In genomic region chr1:239164451-239165180, GRCh38 we compare ENCODE assay signal across 25 cellular contexts.
DNase-seq lines count a peak whose midpoint lies in the region; ATAC-seq, FAIRE-seq and TF ChIP-seq lines count a peak whose summit lies in the region.
"Had no signal": no experiment of that assay in that cellular context is flagged by ENCODE, and none has a peak within 500 bp of the region (broad histone marks: within the 10 kb centered on the region; RNA-seq: fewer than 3 reads in every experiment).

No MANE protein-coding gene starts in this region.

- H3K36me3 Mint-ChIP-seq in astrocyte (ENCODE audit: low read depth, unreplicated experiment): no peaks in the 10 kb centered on the region
- H3K36me3 Mint-ChIP-seq in stimulated activated effector memory CD8-positive, alpha-beta T cell treated with anti-CD3 and anti-CD28 coated beads, Interleukin-12 subunit alpha, Interleukin-12 subunit beta, amount 100 ng/mL, for 72 hours: no peaks in the 10 kb centered on the region

- H3K27me3 ChIP-seq in astrocyte (ENCODE audit: insufficient read depth, low read length) (no peaks in the 10 kb centered on the region), foreskin keratinocyte (no peaks in the 10 kb centered on the region)
- H3K27me3 ChIP-seq: BLaER1 had no signal

- DNase-seq in D721Med (ENCODE audit: insufficient read length, low spot score): no peak
- peak; percentile 5 for DNase-seq in M059J (ENCODE audit: low read depth)
- peak; percentile 2 for DNase-seq in astrocyte (ENCODE audit: low read depth)
- DNase-seq in foreskin keratinocyte: peak; percentile 59 to 83
- DNase-seq in OCI-LY7 (ENCODE audit: low spot score): no peak
- DNase-seq in CD1c-positive myeloid dendritic cell (ENCODE audit: extremely low spot score): no peak
- no peak for DNase-seq in RPMI8226
- no peak for DNase-seq in stimulated activated effector memory CD8-positive, alpha-beta T cell treated with anti-CD3 and anti-CD28 coated beads, Interleukin-12 subunit alpha, Interleukin-12 subunit beta, amount 100 ng/mL, for 72 hours (ENCODE audit: low spot score in 2 of 2)
- DNase-seq: CD4-positive, alpha-beta T cell; GDM1; Karpas-422; MV-4-11; NCI-H1105; NCI-H1436 treated with DMSO at 0.1 percent for 48 hours; NCI-H187 treated with DMSO at 0.1 percent for 48 hours; NCI-H446; NCI-H524 treated with DMSO at 0.1 percent for 48 hours; NCI-H774; PC-9; SK-N-SH; SW 1271 had no signal

- H3K4me3 Mint-ChIP-seq in astrocyte (ENCODE audit: unreplicated experiment): no peak overlapping the region
- no peak overlapping the region for H3K4me3 Mint-ChIP-seq in stimulated activated effector memory CD8-positive, alpha-beta T cell treated with anti-CD3 and anti-CD28 coated beads, Interleukin-12 subunit alpha, Interleukin-12 subunit beta, amount 100 ng/mL, for 72 hours
- H3K4me3 Mint-ChIP-seq: CD4-positive, alpha-beta T cell had no signal

- H3K9me3 Mint-ChIP-seq in astrocyte (ENCODE audit: unreplicated experiment): no peaks in the 10 kb centered on the region
- no peaks in the 10 kb centered on the region for H3K9me3 Mint-ChIP-seq in stimulated activated effector memory CD8-positive, alpha-beta T cell treated with anti-CD3 and anti-CD28 coated beads, Interleukin-12 subunit alpha, Interleukin-12 subunit beta, amount 100 ng/mL, for 72 hours
- H3K9me3 Mint-ChIP-seq: CD4-positive, alpha-beta T cell had no signal

- peak; percentile 95 for FAIRE-seq in D721Med (lab: Jason Lieb, UNC)
- FAIRE-seq in astrocyte (lab: Jason Lieb, UNC): no peak
- FAIRE-seq: GM12878, H54, HepG2 had no signal

- H3K4me2 ChIP-seq in astrocyte (ENCODE audit: low read length) (no peak overlapping the region), OCI-LY7 (ENCODE audit: low read length) (no peak overlapping the region)
- H3K4me2 ChIP-seq: BLaER1, PC-9, SK-N-SH had no signal

- H3K27me3 Mint-ChIP-seq in astrocyte (ENCODE audit: low read depth, unreplicated experiment): no peaks in the 10 kb centered on the region
- H3K27me3 Mint-ChIP-seq: CD4-positive, alpha-beta T cell had no signal

- POLR2A ChIA-PET in OCI-LY7 (lab: Charles Lee): interaction anchor here (0.6 to 1.2 kb wide), 2 partner anchors 182 to 292 kb away, joined by 3 read pairs; no protein-coding TSS in a partner anchor

- no peak overlapping the region for H2AFZ ChIP-seq in astrocyte (ENCODE audit: low read depth, low read length)
- H2AFZ ChIP-seq in OCI-LY7 (ENCODE audit: low read length): no peak overlapping the region
- H2AFZ ChIP-seq: PC-9 had no signal

- H3K9me3 ChIP-seq in astrocyte (ENCODE audit: insufficient read depth, low read depth, low read length) (no peaks in the 10 kb centered on the region), OCI-LY7 (ENCODE audit: low read length) (no peaks in the 10 kb centered on the region)
- H3K9me3 ChIP-seq: BLaER1, SK-N-SH had no signal

- H3K4me1 ChIP-seq in astrocyte (ENCODE audit: insufficient read depth, low read length) (no peaks in the 10 kb centered on the region), foreskin keratinocyte (peaks cover 24% of the 10 kb centered on the region), OCI-LY7 (ENCODE audit: insufficient read depth, low read length, poor library complexity, severe bottlenecking) (no peaks in the 10 kb centered on the region)
- H3K4me1 ChIP-seq: BLaER1 had no signal

- BruUV-seq in OCI-LY7 (replicated peaks; lab: Mats Ljungman, UMichigan): no TSS peak

- no peak overlapping the region for H3K27ac ChIP-seq in astrocyte (ENCODE audit: low read depth, low read length)
- H3K27ac ChIP-seq in foreskin keratinocyte: no peak overlapping the region
- no peak overlapping the region for H3K27ac ChIP-seq in OCI-LY7 (ENCODE audit: low read depth, low read length, poor library complexity, severe bottlenecking)
- H3K27ac ChIP-seq: BLaER1, PC-9 had no signal

- H3K36me3 ChIP-seq in astrocyte (ENCODE audit: insufficient read depth, low read length) (no peaks in the 10 kb centered on the region), OCI-LY7 (ENCODE audit: insufficient read depth, low read length) (no peaks in the 10 kb centered on the region)
- H3K36me3 ChIP-seq: BLaER1 had no signal

- no peaks in the 10 kb centered on the region for H3K4me1 Mint-ChIP-seq in astrocyte (ENCODE audit: low read depth, unreplicated experiment)
- H3K4me1 Mint-ChIP-seq in stimulated activated effector memory CD8-positive, alpha-beta T cell treated with anti-CD3 and anti-CD28 coated beads, Interleukin-12 subunit alpha, Interleukin-12 subunit beta, amount 100 ng/mL, for 72 hours: no peaks in the 10 kb centered on the region

- TF ChIP-seq CTCF in D721Med (IDR thresholded peaks at IDR 0.05; ENCODE audit: insufficient read depth, missing control alignments): no peak
- TF ChIP-seq CTCF in astrocyte (IDR thresholded peaks at IDR 0.05; ENCODE audit: insufficient read depth, low read depth, low read length): no peak
- TF ChIP-seq CTCF in foreskin keratinocyte (conservative IDR thresholded peaks at IDR 0.05): no peak
- TF ChIP-seq CTCF in OCI-LY7 (conservative IDR thresholded peaks at IDR 0.05; ENCODE audit: low read length): no peak

- no peaks in the 10 kb centered on the region for H4K20me1 ChIP-seq in astrocyte (ENCODE audit: insufficient read depth, low read length)
- H4K20me1 ChIP-seq in OCI-LY7 (ENCODE audit: insufficient read depth, low read length): no peaks in the 10 kb centered on the region
- H4K20me1 ChIP-seq: BLaER1 had no signal

- ATAC-seq in foreskin keratinocyte: peak; percentile 97
- ATAC-seq in stimulated activated effector memory CD8-positive, alpha-beta T cell treated with anti-CD3 and anti-CD28 coated beads, Interleukin-12 subunit alpha, Interleukin-12 subunit beta, amount 100 ng/mL, for 72 hours: no peak
- ATAC-seq: GM12878, HepG2 had no signal

- no peak overlapping the region for H3K27ac Mint-ChIP-seq in astrocyte (ENCODE audit: unreplicated experiment)
- H3K27ac Mint-ChIP-seq in stimulated activated effector memory CD8-positive, alpha-beta T cell treated with anti-CD3 and anti-CD28 coated beads, Interleukin-12 subunit alpha, Interleukin-12 subunit beta, amount 100 ng/mL, for 72 hours: no peak overlapping the region
- H3K27ac Mint-ChIP-seq: CD4-positive, alpha-beta T cell had no signal

- CTCF ChIA-PET in OCI-LY7 (lab: Charles Lee; ENCODE audit: unreplicated experiment): no interaction called here

- H3K9ac ChIP-seq in astrocyte (ENCODE audit: low read length): no peak overlapping the region
- H3K9ac ChIP-seq: BLaER1, SK-N-SH had no signal

- H3K79me2 ChIP-seq in astrocyte (ENCODE audit: insufficient read depth, low read length): no peaks in the 10 kb centered on the region
- H3K79me2 ChIP-seq in OCI-LY7 (ENCODE audit: insufficient read depth, low read depth, low read length): no peaks in the 10 kb centered on the region

- intact Hi-C loops in OCI-LY7 (cut with micrococcal nuclease; ENCODE audit: unreplicated experiment): no loop called here

- H3K9me2 ChIP-seq in OCI-LY7 (ENCODE audit: insufficient read depth, low read length): no peaks in the 10 kb centered on the region
- H3K9me2 ChIP-seq: SK-N-SH had no signal

- H3K4me3 ChIP-seq in astrocyte (ENCODE audit: insufficient read depth, low read depth, low read length) (no peak overlapping the region), OCI-LY7 (ENCODE audit: low read depth, low read length, poor library complexity, severe bottlenecking) (no peak overlapping the region)
- H3K4me3 ChIP-seq: BLaER1, GM12878, PC-9 had no signal

Comparison
In these comparisons a context has a peak if more than half of its experiments do, and no peak if none do; other contexts are left out.
1. DNase-seq: peak in M059J (single experiment), astrocyte (single experiment) and foreskin keratinocyte (2 of 2); none in D721Med (single experiment), OCI-LY7 (single experiment), CD1c-positive myeloid dendritic cell (single experiment), RPMI8226 (single experiment) and stimulated activated effector memory CD8-positive, alpha-beta T cell treated with anti-CD3 and anti-CD28 coated beads, Interleukin-12 subunit alpha, Interleukin-12 subunit beta, amount 100 ng/mL, for 72 hours (0 of 2).